ENCODE assay signal across 17 cellular contexts in genomic region chr6:398558-399078, GRCh38. TPM values are rescaled to one million over a fixed set of nuclear protein-coding genes. Genes with fewer than 3 reads are reported as not detected.
A peak's percentile ranks its signal among the peaks of the same experiment; 100 is the strongest.
DNase-seq lines count a peak whose midpoint lies in the region; ATAC-seq and TF ChIP-seq lines count a peak whose summit lies in the region.
"Had no signal": no experiment of that assay in that cellular context is flagged by ENCODE, and none has a peak within 500 bp of the region (broad histone marks: within the 10 kb centered on the region; RNA-seq: fewer than 3 reads in every experiment).

No MANE protein-coding gene starts in this region.

- H3K27ac ChIP-seq in suprapubic skin = no peak overlapping the region
- H3K27ac ChIP-seq: body of pancreas, esophagus squamous epithelium had no signal

- H3K36me3 ChIP-seq in suprapubic skin = no peaks in the 10 kb centered on the region
- H3K36me3 ChIP-seq: esophagus squamous epithelium had no signal

- peaks cover 71% of the 10 kb centered on the region for H3K36me3 Mint-ChIP-seq in activated naive CD4-positive, alpha-beta T cell treated with anti-CD3 and anti-CD28 coated beads, Interleukin-2, amount 50 U/mL, for 24 hours
- H3K36me3 Mint-ChIP-seq in activated T-cell treated with anti-CD3 and anti-CD28 coated beads, Interleukin-2, amount 50 U/mL, for 72 hours (ENCODE audit: insufficient read depth in 2 of 2) = peaks cover 63 to 91% of the 10 kb centered on the region in 2 donors
- H3K36me3 Mint-ChIP-seq in stimulated activated memory B cell treated with anti-CD40 and anti-IgM and Interleukin-4, amounts not matched to agents 10 μg/mL and 1 μg/mL and 100 μg/mL, for 72 hours = peaks cover 89% of the 10 kb centered on the region

- peaks cover 2% of the 10 kb centered on the region for H3K27me3 Mint-ChIP-seq in activated naive CD4-positive, alpha-beta T cell treated with anti-CD3 and anti-CD28 coated beads, Interleukin-2, amount 50 U/mL, for 24 hours
- no peaks in the 10 kb centered on the region for H3K27me3 Mint-ChIP-seq in activated T-cell treated with anti-CD3 and anti-CD28 coated beads, Interleukin-2, amount 50 U/mL, for 72 hours (ENCODE audit: low read depth)
- no peaks in the 10 kb centered on the region for H3K27me3 Mint-ChIP-seq in stimulated activated memory B cell treated with anti-CD40 and anti-IgM and Interleukin-4, amounts not matched to agents 10 μg/mL and 1 μg/mL and 100 μg/mL, for 72 hours

- no peak for TF ChIP-seq CTCF in suprapubic skin (IDR thresholded peaks at IDR 0.05)

- no peak for ATAC-seq in activated T-cell treated with anti-CD3 and anti-CD28 coated beads, Interleukin-2, amount 50 U/mL, for 72 hours (replicated peaks in 1 of 2)
- no peak for ATAC-seq in stimulated activated memory B cell treated with anti-CD40 and anti-IgM and Interleukin-4, amounts not matched to agents 10 μg/mL and 1 μg/mL and 100 μg/mL, for 72 hours
- no peak for ATAC-seq in HG03521 (IDR thresholded peaks at IDR 0.05; ENCODE audit: unreplicated experiment)
- ATAC-seq: body of pancreas had no signal

- no peak for TF ChIP-seq EP300 in suprapubic skin (IDR thresholded peaks at IDR 0.05)

- WGBS in suprapubic skin = 89% methylated on average over 13 of the region's 13 CpGs

- peaks cover 4% of the 10 kb centered on the region for H3K9me3 Mint-ChIP-seq in activated naive CD4-positive, alpha-beta T cell treated with anti-CD3 and anti-CD28 coated beads, Interleukin-2, amount 50 U/mL, for 24 hours
- no peaks in the 10 kb centered on the region for H3K9me3 Mint-ChIP-seq in activated T-cell treated with anti-CD3 and anti-CD28 coated beads, Interleukin-2, amount 50 U/mL, for 72 hours
- H3K9me3 Mint-ChIP-seq in stimulated activated memory B cell treated with anti-CD40 and anti-IgM and Interleukin-4, amounts not matched to agents 10 μg/mL and 1 μg/mL and 100 μg/mL, for 72 hours = no peaks in the 10 kb centered on the region

- H3K4me1 Mint-ChIP-seq in activated naive CD4-positive, alpha-beta T cell treated with anti-CD3 and anti-CD28 coated beads, Interleukin-2, amount 50 U/mL, for 24 hours = peaks cover 84% of the 10 kb centered on the region
- peaks cover 95% of the 10 kb centered on the region for H3K4me1 Mint-ChIP-seq in activated T-cell treated with anti-CD3 and anti-CD28 coated beads, Interleukin-2, amount 50 U/mL, for 72 hours (ENCODE audit: low read depth)
- peaks cover 87% of the 10 kb centered on the region for H3K4me1 Mint-ChIP-seq in stimulated activated memory B cell treated with anti-CD40 and anti-IgM and Interleukin-4, amounts not matched to agents 10 μg/mL and 1 μg/mL and 100 μg/mL, for 72 hours

- H3K27ac Mint-ChIP-seq in activated naive CD4-positive, alpha-beta T cell treated with anti-CD3 and anti-CD28 coated beads, Interleukin-2, amount 50 U/mL, for 24 hours = peak overlapping the region; percentile 86
- H3K27ac Mint-ChIP-seq in activated T-cell treated with anti-CD3 and anti-CD28 coated beads, Interleukin-2, amount 50 U/mL, for 72 hours = peak overlapping the region; percentile 98
- H3K27ac Mint-ChIP-seq in stimulated activated memory B cell treated with anti-CD40 and anti-IgM and Interleukin-4, amounts not matched to agents 10 μg/mL and 1 μg/mL and 100 μg/mL, for 72 hours = no peak overlapping the region
- H3K27ac Mint-ChIP-seq: nephron progenitor cell had no signal

- no peak for DNase-seq in activated naive CD4-positive, alpha-beta T cell treated with anti-CD3 and anti-CD28 coated beads, Interleukin-2, amount 50 U/mL, for 16 hours
- no peak for DNase-seq in activated T-cell treated with anti-CD3 and anti-CD28 coated beads, Interleukin-2, amount 50 U/mL, for 72 hours
- DNase-seq in suprapubic skin (ENCODE audit: low spot score in 2 of 2) (no peak), NCI-H524 treated with DMSO at 0.1 percent for 48 hours (lab: John Stamatoyannopoulos, UW) (no peak)
- DNase-seq: activated CD4-positive, CD25-positive, alpha-beta regulatory T cell; body of pancreas; esophagus squamous epithelium; mammary epithelial cell; NCI-H1694; nephron progenitor cell; stimulated activated CD4-positive, alpha-beta T cell treated with anti-CD3 and anti-CD28 coated beads, Interleukin-12 subunit alpha, Interleukin-12 subunit beta, amount 100 ng/mL, for 4 hours had no signal

- H3K9me3 ChIP-seq in suprapubic skin = no peaks in the 10 kb centered on the region
- H3K9me3 ChIP-seq: body of pancreas, esophagus squamous epithelium had no signal

- peaks cover 57% of the 10 kb centered on the region for H3K27me3 ChIP-seq in suprapubic skin
- H3K27me3 ChIP-seq: body of pancreas had no signal

- peaks cover 9% of the 10 kb centered on the region for H3K4me1 ChIP-seq in suprapubic skin

- TF ChIP-seq POLR2A in GM19193 (IDR thresholded peaks at IDR 0.05; ENCODE audit: extremely low read depth, insufficient read depth, insufficient read length) (peak; percentile 81), suprapubic skin (IDR thresholded peaks at IDR 0.05) (no peak)

- no peak overlapping the region for H3K4me3 ChIP-seq in suprapubic skin
- H3K4me3 ChIP-seq: body of pancreas, esophagus squamous epithelium had no signal

- peak overlapping the region; percentile 86 for H3K4me3 Mint-ChIP-seq in activated naive CD4-positive, alpha-beta T cell treated with anti-CD3 and anti-CD28 coated beads, Interleukin-2, amount 50 U/mL, for 24 hours
- H3K4me3 Mint-ChIP-seq in activated T-cell treated with anti-CD3 and anti-CD28 coated beads, Interleukin-2, amount 50 U/mL, for 72 hours = peak overlapping the region; percentile 86 to 94
- peak overlapping the region; percentile 42 for H3K4me3 Mint-ChIP-seq in stimulated activated memory B cell treated with anti-CD40 and anti-IgM and Interleukin-4, amounts not matched to agents 10 μg/mL and 1 μg/mL and 100 μg/mL, for 72 hours
- H3K4me3 Mint-ChIP-seq: nephron progenitor cell had no signal

RNA-seq across cellular contexts. Expression of gene IRF4, which starts 7.1 kb away (rescaled TPM):
- 100 to 1,000 TPM; 554 to 602 TPM for total RNA-seq in activated T-cell treated with anti-CD3 and anti-CD28 coated beads, Interleukin-2, amount 50 U/mL, for 72 hours
- 10 to 100 TPM; 17.3 to 22.8 (median 20.4) TPM for total RNA-seq in suprapubic skin
- total RNA-seq: H4, LHCN-M2, mammary epithelial cell had no signal

Comparison
In these comparisons a context has a peak if more than half of its experiments do, and no peak if none do; other contexts are left out.
1. RNA of gene IRF4, which starts 7.1 kb away (total RNA-seq): 554 to 602 TPM in activated T-cell treated with anti-CD3 and anti-CD28 coated beads, Interleukin-2, amount 50 U/mL, for 72 hours; 17.3 to 22.8 TPM in suprapubic skin; every median in the first group is over 10 times any median in the second.
2. Peak in every context shown above with its lines, with median percentiles within 50 percentile points of each other: H3K4me3 Mint-ChIP-seq.